In genomic region chr18:74023220-74023619, GRCh38 we compare ENCODE assay signal across 15 cellular contexts.
"Had no signal": no experiment of that assay in that cellular context is flagged by ENCODE, and none has a peak within 500 bp of the region (broad histone marks: within the 10 kb centered on the region; RNA-seq: fewer than 3 reads in every experiment).

No MANE protein-coding gene starts in this region.

- H3K9me3 ChIP-seq: heart right ventricle, left lung, tibial nerve, uterus had no signal

- H3K36me3 ChIP-seq: heart right ventricle, left lung, tibial nerve, uterus had no signal

- H3K4me3 ChIP-seq: heart right ventricle, left lung, tibial nerve, uterus had no signal

- H3K27me3 ChIP-seq: left lung, tibial nerve, uterus had no signal

- H3K9me3 Mint-ChIP-seq: naive B cell; stimulated activated naive B cell treated with anti-CD40 and anti-IgM and Interleukin-4, amounts not matched to agents 10 μg/mL and 1 μg/mL and 100 μg/mL, for 72 hours had no signal

- H3K27ac ChIP-seq: heart right ventricle, left lung, tibial nerve, uterus had no signal

- DNase-seq: activated naive CD4-positive, alpha-beta T cell treated with Interleukin-2 at 50 U/mL for 16 hours; activated T-cell treated with anti-CD3 and anti-CD28 coated beads for 4 hours; anterior cingulate cortex; cerebellar nuclear complex; effector CD8-positive, alpha-beta T cell; heart right ventricle; left lung; mammary epithelial cell; naive B cell; nucleus accumbens; stimulated activated CD4-positive, alpha-beta T cell treated with anti-CD3 and anti-CD28 coated beads, Interleukin-2, amount 100 ng/mL, for 48 hours; stimulated activated naive B cell treated with anti-CD40 and anti-IgM and Interleukin-4, amounts not matched to agents 10 μg/mL and 1 μg/mL and 100 μg/mL, for 72 hours; T-helper 9 cell; uterus had no signal

- H3K4me1 ChIP-seq: heart right ventricle, left lung, tibial nerve, uterus had no signal

- H3K4me3 Mint-ChIP-seq: naive B cell; stimulated activated naive B cell treated with anti-CD40 and anti-IgM and Interleukin-4, amounts not matched to agents 10 μg/mL and 1 μg/mL and 100 μg/mL, for 72 hours had no signal

- H3K36me3 Mint-ChIP-seq: naive B cell; stimulated activated naive B cell treated with anti-CD40 and anti-IgM and Interleukin-4, amounts not matched to agents 10 μg/mL and 1 μg/mL and 100 μg/mL, for 72 hours had no signal

- H3K27ac Mint-ChIP-seq: stimulated activated naive B cell treated with anti-CD40 and anti-IgM and Interleukin-4, amounts not matched to agents 10 μg/mL and 1 μg/mL and 100 μg/mL, for 72 hours had no signal
